ENCODE assay signal across 24 cellular contexts in the genomic region with DNA sequence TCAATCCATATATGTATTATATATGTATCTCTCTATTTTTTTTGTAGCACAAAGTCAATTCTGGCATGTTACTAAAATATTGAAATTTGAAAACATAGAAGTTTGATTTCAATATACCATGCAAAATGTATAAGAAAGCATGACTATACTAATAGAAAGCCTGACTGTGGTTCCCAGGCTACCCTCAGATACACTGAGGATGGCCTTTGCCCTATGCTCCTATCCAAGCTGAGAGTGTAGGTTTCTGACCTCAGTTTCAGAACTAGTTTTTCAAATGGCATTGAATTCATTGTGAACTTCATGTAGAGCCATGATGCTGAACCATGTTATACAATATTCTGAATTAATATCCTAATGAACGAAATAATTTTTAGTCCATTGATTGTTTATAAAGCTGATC.
"Had no signal": no experiment of that assay in that cellular context is flagged by ENCODE, and none has a peak within 500 bp of the region (broad histone marks: within the 10 kb centered on the region; RNA-seq: fewer than 3 reads in every experiment).

No MANE protein-coding gene starts in this region.

- H3K36me3 ChIP-seq: colonic mucosa, esophagus muscularis mucosa, esophagus squamous epithelium, gastrocnemius medialis, gastroesophageal sphincter, heart left ventricle, heart right ventricle had no signal

- ATAC-seq: effector memory CD8-positive, alpha-beta T cell; esophagus mucosa; foreskin keratinocyte; gastrocnemius medialis; gastroesophageal sphincter; heart left ventricle; heart right ventricle had no signal

- H3K27me3 ChIP-seq: colonic mucosa, esophagus muscularis mucosa, esophagus squamous epithelium, foreskin keratinocyte, gastrocnemius medialis, gastroesophageal sphincter, heart left ventricle, heart right ventricle had no signal

- H3K27ac ChIP-seq: colonic mucosa, coronary artery, dorsolateral prefrontal cortex, epithelial cell of prostate, esophagus muscularis mucosa, esophagus squamous epithelium, foreskin keratinocyte, gastrocnemius medialis, gastroesophageal sphincter, heart left ventricle, heart right ventricle had no signal

- H3K4me3 ChIP-seq: colonic mucosa, coronary artery, dorsolateral prefrontal cortex, esophagus muscularis mucosa, esophagus squamous epithelium, gastrocnemius medialis, gastroesophageal sphincter, heart left ventricle, heart right ventricle had no signal

- H3K9me3 ChIP-seq: colonic mucosa, gastroesophageal sphincter had no signal

- DNase-seq: colonic mucosa; cortex of kidney; dermis blood vessel endothelial cell; dorsolateral prefrontal cortex; effector CD4-positive, alpha-beta T cell; effector CD8-positive, alpha-beta T cell; effector memory CD4-positive, alpha-beta T cell; effector memory CD8-positive, alpha-beta T cell; endodermal cell; erythroblast; esophagus squamous epithelium; foreskin fibroblast; foreskin keratinocyte; foreskin melanocyte; gastrocnemius medialis; glutamatergic neuron; head of caudate nucleus; heart right ventricle had no signal

- H3K4me1 ChIP-seq: colonic mucosa, esophagus muscularis mucosa, esophagus squamous epithelium, foreskin keratinocyte, gastrocnemius medialis, gastroesophageal sphincter, heart left ventricle, heart right ventricle had no signal
